ENCODE assay signal across 8 cellular contexts in the genomic region with DNA sequence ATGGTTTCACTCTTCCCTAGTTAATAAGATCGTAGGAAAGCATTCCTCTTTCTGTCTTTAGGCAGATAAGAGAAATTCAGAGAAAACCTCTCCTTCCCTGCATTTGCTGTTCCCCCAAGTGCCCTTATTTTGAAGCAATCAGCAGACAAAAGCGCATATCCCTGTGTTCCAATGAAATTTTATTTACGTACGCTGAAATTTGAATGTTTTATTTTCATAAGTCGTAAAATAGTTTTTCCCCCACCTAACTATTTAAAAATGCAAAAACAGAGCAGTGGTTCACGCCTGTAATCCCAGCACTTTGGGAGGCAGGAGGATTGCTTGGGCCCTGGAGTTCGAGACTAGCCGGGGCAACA. TPM values are rescaled to one million over a fixed set of nuclear protein-coding genes. Genes with fewer than 3 reads are reported as not detected.
DNase-seq lines count a peak whose midpoint lies in the region; ATAC-seq and TF ChIP-seq lines count a peak whose summit lies in the region.

No MANE protein-coding gene starts in this region.

- H3K9me3 ChIP-seq in ES-I3 (ENCODE audit: control insufficient read depth, insufficient read depth, low read length) = no peaks in the 10 kb centered on the region
- H3K9me3 ChIP-seq in RWPE2 (ENCODE audit: severe bottlenecking) = no peaks in the 10 kb centered on the region
- no peaks in the 10 kb centered on the region for H3K9me3 ChIP-seq in esophagus squamous epithelium
- H3K9me3 ChIP-seq in prostate gland = no peaks in the 10 kb centered on the region

- intact Hi-C loops in esophagus squamous epithelium (cut with DNase I) (no loop called here), prostate gland (cut with DNase I) (no loop called here)

- 85 to 90% methylated on average over 8 of the region's 8 CpGs for WGBS in esophagus squamous epithelium, 2 donors
- WGBS in prostate gland = 90% methylated on average over 8 of the region's 8 CpGs

- no peaks in the 10 kb centered on the region for H3K27me3 ChIP-seq in RWPE2 (ENCODE audit: insufficient read depth, poor library complexity, severe bottlenecking)
- no peaks in the 10 kb centered on the region for H3K27me3 ChIP-seq in esophagus squamous epithelium
- no peaks in the 10 kb centered on the region for H3K27me3 ChIP-seq in prostate gland (replicated peaks; ENCODE audit: insufficient read depth)

- H3K4me3 ChIP-seq in RWPE2 (ENCODE audit: severe bottlenecking) (peak overlapping the region; percentile 71), esophagus squamous epithelium (peak overlapping the region; percentile 62 to 95 (median 91)), prostate gland (peak overlapping the region; percentile 71 to 80)

- no peak for ATAC-seq in RWPE2 (ENCODE audit: low read depth)
- no peak for ATAC-seq in GM18502 (IDR thresholded peaks at IDR 0.05; ENCODE audit: poor library complexity, unreplicated experiment)

- TF ChIP-seq POLR2A in esophagus squamous epithelium (IDR thresholded peaks at IDR 0.05) = no peak
- TF ChIP-seq POLR2A in prostate gland (IDR thresholded peaks at IDR 0.05) = no peak

- peak overlapping the region; percentile 32; the same call in 1 of the 2 replicates for H3K9ac ChIP-seq in ES-I3 (ENCODE audit: low read depth, low read length)

- DNase-seq in RWPE2 (ENCODE audit: low spot score) = no peak
- no peak for DNase-seq in esophagus squamous epithelium (lab: John Stamatoyannopoulos, UW)
- DNase-seq in prostate gland (ENCODE audit: low spot score) = no peak
- no peak for DNase-seq in NCI-H2171 treated with DMSO at 0.1 percent for 48 hours (lab: John Stamatoyannopoulos, UW)
- no peak for DNase-seq in SKM-1 (lab: John Stamatoyannopoulos, UW; ENCODE audit: unreplicated experiment)
- no peak for DNase-seq in DMS79 (lab: John Stamatoyannopoulos, UW)

- H3K4me1 ChIP-seq in ES-I3 (ENCODE audit: insufficient read depth, low read length) = no peaks in the 10 kb centered on the region
- H3K4me1 ChIP-seq in RWPE2 (ENCODE audit: insufficient read depth, poor library complexity, severe bottlenecking) = peaks cover 6% of the 10 kb centered on the region
- H3K4me1 ChIP-seq in esophagus squamous epithelium = peaks cover 10 to 36% (median 11%) of the 10 kb centered on the region in 3 donors
- H3K4me1 ChIP-seq in prostate gland (replicated peaks) = peaks cover 5% of the 10 kb centered on the region

- H3K27ac ChIP-seq in RWPE2 (ENCODE audit: poor library complexity, severe bottlenecking) = peak overlapping the region; percentile 51
- peak overlapping the region; percentile 93 to 98 (median 96) for H3K27ac ChIP-seq in esophagus squamous epithelium
- peak overlapping the region; percentile 83 to 84 for H3K27ac ChIP-seq in prostate gland

- no peaks in the 10 kb centered on the region for H3K36me3 ChIP-seq in ES-I3 (ENCODE audit: insufficient read depth, low read length)
- peaks cover 6% of the 10 kb centered on the region; the same call in 1 of the 2 replicates for H3K36me3 ChIP-seq in RWPE2 (ENCODE audit: low read depth)
- H3K36me3 ChIP-seq in esophagus squamous epithelium = peaks cover 0 to 14% (median 8%) of the 10 kb centered on the region in 3 donors
- H3K36me3 ChIP-seq in prostate gland = no peaks in the 10 kb centered on the region

- TF ChIP-seq CTCF in RWPE2 (IDR thresholded peaks at IDR 0.05; ENCODE audit: poor library complexity, severe bottlenecking) (no peak), esophagus squamous epithelium (IDR thresholded peaks at IDR 0.05) (no peak), prostate gland (IDR thresholded peaks at IDR 0.05) (no peak)

RNA-seq across cellular contexts. Expression of gene MRI1, which starts 17.2 kb away (rescaled TPM):
- total RNA-seq in esophagus squamous epithelium (10 to 100 TPM; 32.0 to 50.9 (median 37.2) TPM), prostate gland (10 to 100 TPM; 62.7 to 64.5 TPM)

RNA-seq across cellular contexts. Expression of gene C19orf53, which starts 27.2 kb away (rescaled TPM):
- 100 to 1,000 TPM; 114 to 129 (median 120) TPM for total RNA-seq in esophagus squamous epithelium
- 100 to 1,000 TPM; 151 to 193 TPM for total RNA-seq in prostate gland

RNA-seq across cellular contexts. Expression of gene ZSWIM4, which starts 48.2 kb away (rescaled TPM):
- 10 to 100 TPM in 3 of 4 donors, 1 to 10 TPM in 1; 7.2 to 41.4 (median 16.9) TPM for total RNA-seq in esophagus squamous epithelium
- total RNA-seq in prostate gland = 10 to 100 TPM in 1 of 2 donors, 1 to 10 TPM in 1; 9.7 to 14.2 TPM
